Comparison of ENCODE assay signal across 1 cellular context in the genomic region with DNA sequence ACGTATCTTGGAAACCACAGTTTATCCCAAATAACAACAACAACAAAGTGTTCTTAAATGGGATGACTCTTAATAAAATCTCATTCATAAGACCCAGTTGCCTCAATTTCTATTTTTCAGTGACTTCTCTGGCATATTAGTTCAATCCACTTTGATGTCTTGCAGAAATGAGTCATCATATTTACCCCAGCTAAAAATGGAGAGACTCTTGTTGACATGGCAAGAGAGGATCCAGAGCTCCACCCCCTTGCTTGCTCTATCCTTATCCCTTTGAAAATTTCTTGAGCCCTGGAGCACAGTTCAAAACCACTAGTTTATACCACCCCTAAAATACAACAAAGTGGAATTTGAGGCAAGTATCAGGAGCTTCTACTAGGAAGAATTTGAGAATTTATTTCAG.
TF ChIP-seq lines count a peak whose summit lies in the region.

No MANE protein-coding gene starts in this region.

TF ChIP-seq in GM23338, 12 proteins besides CTCF, POLR2A, EP300 and RAD21 (continued from another document):
- TF ChIP-seq, protein P1, sequence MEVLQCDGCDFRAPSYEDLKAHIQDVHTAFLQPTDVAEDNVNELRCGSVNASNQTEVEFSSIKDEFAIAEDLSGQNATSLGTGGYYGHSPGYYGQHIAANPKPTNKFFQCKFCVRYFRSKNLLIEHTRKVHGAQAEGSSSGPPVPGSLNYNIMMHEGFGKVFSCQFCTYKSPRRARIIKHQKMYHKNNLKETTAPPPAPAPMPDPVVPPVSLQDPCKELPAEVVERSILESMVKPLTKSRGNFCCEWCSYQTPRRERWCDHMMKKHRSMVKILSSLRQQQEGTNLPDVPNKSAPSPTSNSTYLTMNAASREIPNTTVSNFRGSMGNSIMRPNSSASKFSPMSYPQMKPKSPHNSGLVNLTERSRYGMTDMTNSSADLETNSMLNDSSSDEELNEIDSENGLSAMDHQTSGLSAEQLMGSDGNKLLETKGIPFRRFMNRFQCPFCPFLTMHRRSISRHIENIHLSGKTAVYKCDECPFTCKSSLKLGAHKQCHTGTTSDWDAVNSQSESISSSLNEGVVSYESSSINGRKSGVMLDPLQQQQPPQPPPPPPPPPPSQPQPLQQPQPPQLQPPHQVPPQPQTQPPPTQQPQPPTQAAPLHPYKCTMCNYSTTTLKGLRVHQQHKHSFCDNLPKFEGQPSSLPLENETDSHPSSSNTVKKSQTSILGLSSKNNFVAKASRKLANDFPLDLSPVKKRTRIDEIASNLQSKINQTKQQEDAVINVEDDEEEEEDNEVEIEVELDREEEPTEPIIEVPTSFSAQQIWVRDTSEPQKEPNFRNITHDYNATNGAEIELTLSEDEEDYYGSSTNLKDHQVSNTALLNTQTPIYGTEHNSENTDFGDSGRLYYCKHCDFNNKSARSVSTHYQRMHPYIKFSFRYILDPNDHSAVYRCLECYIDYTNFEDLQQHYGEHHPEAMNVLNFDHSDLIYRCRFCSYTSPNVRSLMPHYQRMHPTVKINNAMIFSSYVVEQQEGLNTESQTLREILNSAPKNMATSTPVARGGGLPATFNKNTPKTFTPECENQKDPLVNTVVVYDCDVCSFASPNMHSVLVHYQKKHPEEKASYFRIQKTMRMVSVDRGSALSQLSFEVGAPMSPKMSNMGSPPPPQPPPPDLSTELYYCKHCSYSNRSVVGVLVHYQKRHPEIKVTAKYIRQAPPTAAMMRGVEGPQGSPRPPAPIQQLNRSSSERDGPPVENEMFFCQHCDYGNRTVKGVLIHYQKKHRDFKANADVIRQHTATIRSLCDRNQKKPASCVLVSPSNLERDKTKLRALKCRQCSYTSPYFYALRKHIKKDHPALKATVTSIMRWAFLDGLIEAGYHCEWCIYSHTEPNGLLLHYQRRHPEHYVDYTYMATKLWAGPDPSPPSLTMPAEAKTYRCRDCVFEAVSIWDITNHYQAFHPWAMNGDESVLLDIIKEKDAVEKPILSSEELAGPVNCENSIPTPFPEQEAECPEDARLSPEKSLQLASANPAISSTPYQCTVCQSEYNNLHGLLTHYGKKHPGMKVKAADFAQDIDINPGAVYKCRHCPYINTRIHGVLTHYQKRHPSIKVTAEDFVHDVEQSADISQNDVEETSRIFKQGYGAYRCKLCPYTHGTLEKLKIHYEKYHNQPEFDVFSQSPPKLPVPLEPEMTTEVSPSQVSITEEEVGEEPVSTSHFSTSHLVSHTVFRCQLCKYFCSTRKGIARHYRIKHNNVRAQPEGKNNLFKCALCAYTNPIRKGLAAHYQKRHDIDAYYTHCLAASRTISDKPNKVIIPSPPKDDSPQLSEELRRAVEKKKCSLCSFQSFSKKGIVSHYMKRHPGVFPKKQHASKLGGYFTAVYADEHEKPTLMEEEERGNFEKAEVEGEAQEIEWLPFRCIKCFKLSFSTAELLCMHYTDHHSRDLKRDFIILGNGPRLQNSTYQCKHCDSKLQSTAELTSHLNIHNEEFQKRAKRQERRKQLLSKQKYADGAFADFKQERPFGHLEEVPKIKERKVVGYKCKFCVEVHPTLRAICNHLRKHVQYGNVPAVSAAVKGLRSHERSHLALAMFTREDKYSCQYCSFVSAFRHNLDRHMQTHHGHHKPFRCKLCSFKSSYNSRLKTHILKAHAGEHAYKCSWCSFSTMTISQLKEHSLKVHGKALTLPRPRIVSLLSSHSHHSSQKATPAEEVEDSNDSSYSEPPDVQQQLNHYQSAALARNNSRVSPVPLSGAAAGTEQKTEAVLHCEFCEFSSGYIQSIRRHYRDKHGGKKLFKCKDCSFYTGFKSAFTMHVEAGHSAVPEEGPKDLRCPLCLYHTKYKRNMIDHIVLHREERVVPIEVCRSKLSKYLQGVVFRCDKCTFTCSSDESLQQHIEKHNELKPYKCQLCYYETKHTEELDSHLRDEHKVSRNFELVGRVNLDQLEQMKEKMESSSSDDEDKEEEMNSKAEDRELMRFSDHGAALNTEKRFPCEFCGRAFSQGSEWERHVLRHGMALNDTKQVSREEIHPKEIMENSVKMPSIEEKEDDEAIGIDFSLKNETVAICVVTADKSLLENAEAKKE (CRISPR knock-in tag; IDR thresholded peaks at IDR 0.05): no peak
- no peak for TF ChIP-seq EZH2phosphoT487 (IDR thresholded peaks at IDR 0.05; ENCODE audit: unreplicated experiment)
- no peak for TF ChIP-seq ZNF114 (CRISPR knock-in tag; IDR thresholded peaks at IDR 0.05)
- no peak for TF ChIP-seq ZNF331 (CRISPR knock-in tag; IDR thresholded peaks at IDR 0.05; ENCODE audit: low read depth)
- TF ChIP-seq, protein P2, sequence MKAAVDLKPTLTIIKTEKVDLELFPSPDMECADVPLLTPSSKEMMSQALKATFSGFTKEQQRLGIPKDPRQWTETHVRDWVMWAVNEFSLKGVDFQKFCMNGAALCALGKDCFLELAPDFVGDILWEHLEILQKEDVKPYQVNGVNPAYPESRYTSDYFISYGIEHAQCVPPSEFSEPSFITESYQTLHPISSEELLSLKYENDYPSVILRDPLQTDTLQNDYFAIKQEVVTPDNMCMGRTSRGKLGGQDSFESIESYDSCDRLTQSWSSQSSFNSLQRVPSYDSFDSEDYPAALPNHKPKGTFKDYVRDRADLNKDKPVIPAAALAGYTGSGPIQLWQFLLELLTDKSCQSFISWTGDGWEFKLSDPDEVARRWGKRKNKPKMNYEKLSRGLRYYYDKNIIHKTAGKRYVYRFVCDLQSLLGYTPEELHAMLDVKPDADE (IDR thresholded peaks at IDR 0.05): no peak
- TF ChIP-seq CREB1 (CRISPR knock-in tag; IDR thresholded peaks at IDR 0.05; ENCODE audit: low read depth): no peak
- TF ChIP-seq NANOG (IDR thresholded peaks at IDR 0.05; ENCODE audit: borderline replicate concordance): no peak
- no peak for TF ChIP-seq JUNB (IDR thresholded peaks at IDR 0.05; ENCODE audit: unreplicated experiment)
- TF ChIP-seq, protein P3, sequence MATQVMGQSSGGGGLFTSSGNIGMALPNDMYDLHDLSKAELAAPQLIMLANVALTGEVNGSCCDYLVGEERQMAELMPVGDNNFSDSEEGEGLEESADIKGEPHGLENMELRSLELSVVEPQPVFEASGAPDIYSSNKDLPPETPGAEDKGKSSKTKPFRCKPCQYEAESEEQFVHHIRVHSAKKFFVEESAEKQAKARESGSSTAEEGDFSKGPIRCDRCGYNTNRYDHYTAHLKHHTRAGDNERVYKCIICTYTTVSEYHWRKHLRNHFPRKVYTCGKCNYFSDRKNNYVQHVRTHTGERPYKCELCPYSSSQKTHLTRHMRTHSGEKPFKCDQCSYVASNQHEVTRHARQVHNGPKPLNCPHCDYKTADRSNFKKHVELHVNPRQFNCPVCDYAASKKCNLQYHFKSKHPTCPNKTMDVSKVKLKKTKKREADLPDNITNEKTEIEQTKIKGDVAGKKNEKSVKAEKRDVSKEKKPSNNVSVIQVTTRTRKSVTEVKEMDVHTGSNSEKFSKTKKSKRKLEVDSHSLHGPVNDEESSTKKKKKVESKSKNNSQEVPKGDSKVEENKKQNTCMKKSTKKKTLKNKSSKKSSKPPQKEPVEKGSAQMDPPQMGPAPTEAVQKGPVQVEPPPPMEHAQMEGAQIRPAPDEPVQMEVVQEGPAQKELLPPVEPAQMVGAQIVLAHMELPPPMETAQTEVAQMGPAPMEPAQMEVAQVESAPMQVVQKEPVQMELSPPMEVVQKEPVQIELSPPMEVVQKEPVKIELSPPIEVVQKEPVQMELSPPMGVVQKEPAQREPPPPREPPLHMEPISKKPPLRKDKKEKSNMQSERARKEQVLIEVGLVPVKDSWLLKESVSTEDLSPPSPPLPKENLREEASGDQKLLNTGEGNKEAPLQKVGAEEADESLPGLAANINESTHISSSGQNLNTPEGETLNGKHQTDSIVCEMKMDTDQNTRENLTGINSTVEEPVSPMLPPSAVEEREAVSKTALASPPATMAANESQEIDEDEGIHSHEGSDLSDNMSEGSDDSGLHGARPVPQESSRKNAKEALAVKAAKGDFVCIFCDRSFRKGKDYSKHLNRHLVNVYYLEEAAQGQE (IDR thresholded peaks at IDR 0.05; ENCODE audit: unreplicated experiment): no peak
TF ChIP-seq in GM23338: peak in this region for 0.
